18 cellular contexts compared by ENCODE assay signal in genomic region chr10:57921140-57921539, GRCh38.
A peak's percentile ranks its signal among the peaks of the same experiment; 100 is the strongest.
DNase-seq lines count a peak whose midpoint lies in the region; ATAC-seq and TF ChIP-seq lines count a peak whose summit lies in the region.
"Had no signal": no experiment of that assay in that cellular context is flagged by ENCODE, and none has a peak within 500 bp of the region (broad histone marks: within the 10 kb centered on the region; RNA-seq: fewer than 3 reads in every experiment).

No MANE protein-coding gene starts in this region.

- no peaks in the 10 kb centered on the region for H3K27me3 ChIP-seq in PC-9 (ENCODE audit: insufficient read depth, low read depth)
- H3K27me3 ChIP-seq: BLaER1 had no signal

- POLR2A ChIA-PET in PC-9 (lab: Charles Lee; ENCODE audit: unreplicated experiment) (no interaction called here), RWPE1 (lab: Yijun Ruan, JAX; ENCODE audit: low non-redundant PET) (no interaction called here)

- DNase-seq in PC-9 (no peak), RWPE1 (ENCODE audit: low spot score) (no peak), SKM-1 treated with dmso at 0.1 percent for 144 hours (lab: John Stamatoyannopoulos, UW; ENCODE audit: unreplicated experiment) (no peak)
- DNase-seq: CD8-positive, alpha-beta memory T cell; GM23248; HCEC 1CT; NCI-H1105; NCI-H187; NCI-H2107; NCI-H2227 treated with DMSO at 0.1 percent for 48 hours; NCI-H510A treated with DMSO at 0.1 percent for 48 hours; NCI-H774 had no signal

- H3K4me2 ChIP-seq in PC-9 = no peak overlapping the region
- H3K4me2 ChIP-seq: BLaER1 had no signal

- 0 out of 2 replicates have a peak overlapping the region, but pooled peaks have one; percentile 14 for H2AFZ ChIP-seq in PC-9
- H2AFZ ChIP-seq: GM23248 had no signal

- intact Hi-C loops in PC-9 (cut with micrococcal nuclease; ENCODE audit: unreplicated experiment) = no loop called here

- TF ChIP-seq CTCF in PC-9 (conservative IDR thresholded peaks at IDR 0.05) (no peak), RWPE1 (conservative IDR thresholded peaks at IDR 0.05; ENCODE audit: low read depth) (no peak)

- peaks cover 3% of the 10 kb centered on the region; the same call in 1 of the 2 replicates for H3K9me2 ChIP-seq in PC-9 (ENCODE audit: insufficient read depth)

- H4K20me1 ChIP-seq in PC-9 (ENCODE audit: insufficient read depth) = no peaks in the 10 kb centered on the region
- H4K20me1 ChIP-seq: BLaER1 had no signal

- no peak overlapping the region for H3K4me3 ChIP-seq in PC-9
- H3K4me3 ChIP-seq: BLaER1, GM23248 had no signal

- CTCF ChIA-PET in PC-9 (lab: Charles Lee) (no interaction called here), RWPE1 (lab: Yijun Ruan, JAX) (no interaction called here)

- H3F3A ChIP-seq in PC-9 (ENCODE audit: insufficient read depth, low read depth) = no peaks in the 10 kb centered on the region

- H3K79me2 ChIP-seq in PC-9 (ENCODE audit: low read depth) = no peaks in the 10 kb centered on the region

- H3K36me3 ChIP-seq in PC-9 (ENCODE audit: low read depth) = no peaks in the 10 kb centered on the region
- H3K36me3 ChIP-seq: BLaER1 had no signal

- no peaks in the 10 kb centered on the region for H3K9me3 ChIP-seq in PC-9 (ENCODE audit: insufficient read depth, low read depth)
- H3K9me3 ChIP-seq: BLaER1 had no signal

- no TSS peak for BruUV-seq in PC-9 (replicated peaks; lab: Mats Ljungman, UMichigan)

- ATAC-seq in GM18498 (IDR thresholded peaks at IDR 0.05; ENCODE audit: unreplicated experiment) = peak; percentile 75
- ATAC-seq in HG03378 (IDR thresholded peaks at IDR 0.05; ENCODE audit: unreplicated experiment) = peak; percentile 51
- no peak for ATAC-seq in GM21390 (IDR thresholded peaks at IDR 0.05; ENCODE audit: unreplicated experiment)
- ATAC-seq: Right ventricle myocardium inferior had no signal

- peaks cover 30% of the 10 kb centered on the region for H3K4me1 ChIP-seq in PC-9 (replicated peaks; ENCODE audit: insufficient read depth)
- H3K4me1 ChIP-seq: BLaER1 had no signal

- H3K27ac ChIP-seq in PC-9 (no peak overlapping the region), temporal lobe (ENCODE audit: low read depth, low read length) (peak overlapping the region; percentile 44), RWPE1 (no peak overlapping the region)
- H3K27ac ChIP-seq: BLaER1, GM23248 had no signal
